In the genomic region with DNA sequence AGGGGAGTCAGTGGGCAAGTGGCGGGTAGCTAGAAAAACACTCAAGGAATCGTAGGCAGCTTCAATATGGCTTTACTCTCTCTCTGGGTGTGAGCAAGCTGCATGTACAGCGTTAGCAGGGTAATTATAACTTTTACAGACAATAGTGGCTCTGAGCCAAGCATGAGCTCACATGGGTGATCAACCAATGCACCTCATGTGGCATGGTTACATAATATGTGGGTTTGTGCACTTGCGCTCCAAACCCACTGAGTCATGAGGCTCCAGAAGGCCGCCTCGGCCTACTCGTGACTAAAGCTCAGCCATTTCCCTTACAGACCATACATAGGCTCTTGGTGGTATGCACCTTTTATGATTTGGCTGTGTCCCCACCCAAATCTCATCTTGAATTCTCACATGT, we compare ENCODE assay signal across 18 cellular contexts.
DNase-seq lines count a peak whose midpoint lies in the region; ATAC-seq and FAIRE-seq lines count a peak whose summit lies in the region.
"Had no signal": no experiment of that assay in that cellular context is flagged by ENCODE, and none has a peak within 500 bp of the region (broad histone marks: within the 10 kb centered on the region; RNA-seq: fewer than 3 reads in every experiment).

No MANE protein-coding gene starts in this region.

- H2BK15ac ChIP-seq in neuronal stem cell (ENCODE audit: low read length): no peak overlapping the region

- no peak overlapping the region for H3K4me2 ChIP-seq in neuronal stem cell (ENCODE audit: insufficient read depth, low read length, poor library complexity, severe bottlenecking)
- H3K4me2 ChIP-seq: BLaER1, hepatocyte had no signal

- no peak overlapping the region for H2BK5ac ChIP-seq in neuronal stem cell (ENCODE audit: low read length)

- H2AK5ac ChIP-seq in neuronal stem cell (ENCODE audit: low read depth, low read length): no peak overlapping the region

- no peaks in the 10 kb centered on the region for H3K79me1 ChIP-seq in neuronal stem cell (ENCODE audit: low read depth, low read length)

- peak; percentile 50 for DNase-seq in DMS 273 (lab: John Stamatoyannopoulos, UW; ENCODE audit: unreplicated experiment)
- DNase-seq in DMS 273 treated with DMSO at 0.1 percent for 48 hours (lab: John Stamatoyannopoulos, UW): no peak
- DNase-seq in MV-4-11 (lab: John Stamatoyannopoulos, UW): peak; percentile 15
- DNase-seq in dermis blood vessel endothelial cell: peak; percentile 18
- DNase-seq in neuronal stem cell (ENCODE audit: low spot score): peak; percentile 15
- DNase-seq in HTR-8/SVneo (ENCODE audit: insufficient read length, low spot score): no peak
- no peak for DNase-seq in HPDE6-E6E7 (ENCODE audit: extremely low spot score)
- DNase-seq: activated CD4-positive, alpha-beta T cell treated with anti-CD3 and anti-CD28 coated beads for 36 hours; colonic mucosa; kidney glomerular epithelial cell; NCI-H187; NCI-H345; stimulated activated naive CD8-positive, alpha-beta T cell treated with anti-CD3 and anti-CD28 coated beads, Interleukin-15, amount 100 ng/mL, for 72 hours; transverse colon had no signal

- no peak overlapping the region for H3K4me3 ChIP-seq in neuronal stem cell (ENCODE audit: low read length in 2 of 2)
- H3K4me3 ChIP-seq: BLaER1, colonic mucosa, hepatocyte, transverse colon had no signal

- H3K27me3 ChIP-seq in neuronal stem cell (ENCODE audit: control insufficient read depth in 3 of 3, insufficient read depth in 3 of 3, low read depth in 1 of 3, low read length in 3 of 3): peaks cover 0 to 2% (median 0%) of the 10 kb centered on the region in 3 experiments
- H3K27me3 ChIP-seq: BLaER1, colonic mucosa, hepatocyte, transverse colon had no signal

- no peak overlapping the region for H3K9ac ChIP-seq in neuronal stem cell (ENCODE audit: low read depth, low read length, poor library complexity)
- H3K9ac ChIP-seq: BLaER1 had no signal

- no peak overlapping the region for H3K23ac ChIP-seq in neuronal stem cell (ENCODE audit: low read depth, low read length, poor library complexity)

- H3K9me3 ChIP-seq in neuronal stem cell (replicated peaks in 1 of 2; ENCODE audit: control insufficient read depth in 2 of 2, insufficient read depth in 1 of 2, low read depth in 1 of 2, low read length in 2 of 2): peaks cover 12 to 13% of the 10 kb centered on the region in 2 donors
- H3K9me3 ChIP-seq: colonic mucosa, transverse colon had no signal

- H4K8ac ChIP-seq in neuronal stem cell (ENCODE audit: low read depth, low read length): no peak overlapping the region

- ATAC-seq in HG02642 (IDR thresholded peaks at IDR 0.05; ENCODE audit: poor library complexity, unreplicated experiment): no peak
- ATAC-seq: activated CD4-positive, alpha-beta T cell treated with anti-CD3 and anti-CD28 coated beads for 36 hours; stimulated activated naive CD8-positive, alpha-beta T cell treated with anti-CD3 and anti-CD28 coated beads, Interleukin-15, amount 100 ng/mL, for 72 hours had no signal

- H2BK120ac ChIP-seq in neuronal stem cell (ENCODE audit: low read depth, low read length): no peak overlapping the region

- no peak overlapping the region for H3K4ac ChIP-seq in neuronal stem cell (ENCODE audit: low read length)

- no peaks in the 10 kb centered on the region for H3K4me1 ChIP-seq in neuronal stem cell (ENCODE audit: control insufficient read depth in 2 of 2, insufficient read depth in 1 of 2, low read depth in 1 of 2, low read length in 2 of 2)
- H3K4me1 ChIP-seq: BLaER1, colonic mucosa, transverse colon had no signal

- no CpG with 5 or more reads among the region's 7 CpGs for WGBS in neuronal stem cell (ENCODE audit: extremely low coverage in 2 of 2, insufficient read length in 2 of 2, insufficient replicate concordance in 1 of 2), 2 donors

- H3K36me3 ChIP-seq in neuronal stem cell (replicated peaks in 1 of 2; ENCODE audit: control insufficient read depth in 2 of 2, insufficient read depth in 2 of 2, low read length in 2 of 2): no peaks in the 10 kb centered on the region
- H3K36me3 ChIP-seq: BLaER1, colonic mucosa, transverse colon had no signal

- no peak overlapping the region for H3K27ac ChIP-seq in neuronal stem cell (replicated peaks; ENCODE audit: low read length)
- H3K27ac ChIP-seq: 22Rv1, BLaER1, colonic mucosa, hepatocyte, transverse colon had no signal

- H2BK12ac ChIP-seq in neuronal stem cell (ENCODE audit: low read length): no peak overlapping the region

- FAIRE-seq in HTR-8/SVneo (lab: Jason Lieb, UNC): no peak

- H3K18ac ChIP-seq in neuronal stem cell (ENCODE audit: low read length): no peak overlapping the region

- no peak overlapping the region for H4K91ac ChIP-seq in neuronal stem cell (ENCODE audit: low read depth, low read length, poor library complexity)

- no peak overlapping the region for H2AFZ ChIP-seq in neuronal stem cell (ENCODE audit: low read length)
- H2AFZ ChIP-seq: hepatocyte had no signal

- H3K14ac ChIP-seq in neuronal stem cell (ENCODE audit: low read length): no peak overlapping the region

Comparison
In these comparisons a context has a peak if more than half of its experiments do, and no peak if none do; other contexts are left out.
1. DNase-seq: peak in DMS 273 (single experiment), MV-4-11 (single experiment), dermis blood vessel endothelial cell (single experiment) and neuronal stem cell (single experiment); none in DMS 273 treated with DMSO at 0.1 percent for 48 hours (single experiment), HTR-8/SVneo (single experiment) and HPDE6-E6E7 (single experiment).